Comparison of ENCODE assay signal across 23 cellular contexts in the genomic region with DNA sequence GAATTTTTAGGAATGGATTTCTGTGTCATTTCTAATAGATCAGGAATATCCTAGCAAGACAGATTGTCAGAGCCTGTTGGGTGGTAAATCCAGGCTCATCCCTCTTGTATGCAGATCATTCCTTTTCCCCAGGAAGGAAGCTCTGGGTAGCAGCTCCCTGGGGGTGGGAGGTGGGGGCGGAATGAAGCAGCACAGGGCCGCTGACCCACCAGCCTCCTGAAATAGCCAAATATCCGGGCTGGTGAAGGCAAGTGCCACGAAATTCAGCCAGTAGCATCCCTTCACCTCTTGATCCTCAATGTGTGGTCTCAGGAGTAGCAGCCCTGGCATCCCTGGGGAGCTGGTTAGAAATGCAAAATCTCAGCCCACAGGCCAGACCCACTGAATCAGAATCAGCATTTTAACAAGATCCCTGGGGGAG.
"Had no signal": no experiment of that assay in that cellular context is flagged by ENCODE, and none has a peak within 500 bp of the region (broad histone marks: within the 10 kb centered on the region; RNA-seq: fewer than 3 reads in every experiment).

No MANE protein-coding gene starts in this region.

- H3K9me3 ChIP-seq: breast epithelium, heart right ventricle, lower lobe of right lung, right lobe of liver, thyroid gland had no signal

- H3K36me3 ChIP-seq: breast epithelium, heart right ventricle, lower lobe of right lung, right lobe of liver, thyroid gland had no signal

- H3K4me1 ChIP-seq: breast epithelium, lower lobe of right lung, right lobe of liver, thyroid gland had no signal

- H3K9me3 Mint-ChIP-seq: activated naive CD8-positive, alpha-beta T cell treated with anti-CD3 and anti-CD28 coated beads for 36 hours; activated T-cell treated with anti-CD3 and anti-CD28 coated beads, Interleukin-2, amount 50 U/mL, for 4 hours; activated T-helper 2 cell treated with anti-CD3 and anti-CD28 coated beads, Interferon-gamma antibody, Interleukin-2, Interleukin-4, amounts not matched to agents 10 μg/mL and 5 μg/mL and 100 μg/mL, durations not matched to agents 14 hours and 24 hours and 36 hours; central memory CD8-positive, alpha-beta T cell; neural crest cell; stimulated activated naive CD8-positive, alpha-beta T cell treated with anti-CD3 and anti-CD28 coated beads, Interleukin-15, Interleukin-2, amounts not matched to agents 100 ng/mL and 50 ng/mL, for 24 hours; T-helper 2 cell treated with Interferon-gamma antibody and Interleukin-4, amounts not matched to agents 5 μg/mL and 100 μg/mL, for 36 hours had no signal

- H3K27ac ChIP-seq: breast epithelium, heart right ventricle, lower lobe of right lung, right lobe of liver, skin epidermis, thyroid gland had no signal

- H3K4me3 ChIP-seq: breast epithelium, heart right ventricle, lower lobe of right lung, right lobe of liver, skin epidermis, thyroid gland had no signal

- H3K27me3 ChIP-seq: right lobe of liver, thyroid gland had no signal

- H3K4me3 Mint-ChIP-seq: activated CD4-positive, alpha-beta T cell treated with anti-CD3 and anti-CD28 coated beads for 36 hours; activated naive CD8-positive, alpha-beta T cell treated with anti-CD3 and anti-CD28 coated beads for 36 hours; activated T-cell treated with anti-CD3 and anti-CD28 coated beads, Interleukin-2, amount 50 U/mL, for 4 hours; central memory CD8-positive, alpha-beta T cell; naive B cell; neural crest cell; stimulated activated naive CD8-positive, alpha-beta T cell treated with anti-CD3 and anti-CD28 coated beads, Interleukin-15, Interleukin-2, amounts not matched to agents 100 ng/mL and 50 ng/mL, for 24 hours; T-helper 2 cell treated with Interferon-gamma antibody and Interleukin-4, amounts not matched to agents 5 μg/mL and 100 μg/mL, for 36 hours had no signal

- H3K27ac Mint-ChIP-seq: activated CD4-positive, alpha-beta T cell treated with anti-CD3 and anti-CD28 coated beads for 36 hours; activated naive CD8-positive, alpha-beta T cell treated with anti-CD3 and anti-CD28 coated beads for 36 hours; activated T-helper 2 cell treated with anti-CD3 and anti-CD28 coated beads, Interferon-gamma antibody, Interleukin-2, Interleukin-4, amounts not matched to agents 10 μg/mL and 5 μg/mL and 100 μg/mL, durations not matched to agents 14 hours and 24 hours and 36 hours; stimulated activated naive CD8-positive, alpha-beta T cell treated with anti-CD3 and anti-CD28 coated beads, Interleukin-15, Interleukin-2, amounts not matched to agents 100 ng/mL and 50 ng/mL, for 24 hours; T-helper 2 cell treated with Interferon-gamma antibody and Interleukin-4, amounts not matched to agents 5 μg/mL and 100 μg/mL, for 36 hours had no signal

- H3K36me3 Mint-ChIP-seq: activated naive CD8-positive, alpha-beta T cell treated with anti-CD3 and anti-CD28 coated beads for 36 hours; naive B cell had no signal

- H3K4me1 Mint-ChIP-seq: activated naive CD8-positive, alpha-beta T cell treated with anti-CD3 and anti-CD28 coated beads for 36 hours had no signal

- ATAC-seq: activated CD4-positive, alpha-beta T cell treated with anti-CD3 and anti-CD28 coated beads for 36 hours; activated T-cell treated with anti-CD3 and anti-CD28 coated beads, Interleukin-2, amount 50 U/mL, for 4 hours; heart right ventricle; left lobe of liver; lower lobe of right lung; right lobe of liver had no signal

- DNase-seq: activated CD4-positive, alpha-beta T cell treated with anti-CD3 and anti-CD28 coated beads for 36 hours; activated CD4-positive, alpha-beta T cell treated with anti-CD3 and anti-CD28 coated beads, Interleukin-2, amount 50 U/mL, for 48 hours; activated CD8-positive, alpha-beta memory T cell treated with anti-CD3 and anti-CD28 coated beads, Interleukin-2, amount 50 U/mL, for 48 hours; activated naive CD4-positive, alpha-beta T cell treated with Interleukin-2 at 50 U/mL for 16 hours; activated naive CD8-positive, alpha-beta T cell treated with anti-CD3 and anti-CD28 coated beads for 36 hours; activated T-cell treated with anti-CD3 and anti-CD28 coated beads, Interleukin-2, amount 50 U/mL, for 4 hours; heart right ventricle; kidney; lower lobe of right lung; naive B cell; posterior cingulate gyrus; right lobe of liver; stimulated activated CD4-positive, alpha-beta T cell treated with anti-CD3 and anti-CD28 coated beads, Interleukin-1b, Interleukin-23, amount 100 ng/mL, for 48 hours; substantia nigra; thyroid gland had no signal
